In genomic region chr19:45340899-45341453, GRCh38 we compare ENCODE assay signal across 10 cellular contexts. TPM values are rescaled to one million over a fixed set of nuclear protein-coding genes. Genes with fewer than 3 reads are reported as not detected.
DNase-seq lines count a peak whose midpoint lies in the region; ATAC-seq and TF ChIP-seq lines count a peak whose summit lies in the region.
"Had no signal": no experiment of that assay in that cellular context is flagged by ENCODE, and none has a peak within 500 bp of the region (broad histone marks: within the 10 kb centered on the region; RNA-seq: fewer than 3 reads in every experiment).

No MANE protein-coding gene starts in this region.

- H3K36me3 Mint-ChIP-seq in activated T-cell treated with anti-CD3 and anti-CD28 coated beads, Interleukin-2, amount 50 U/mL, for 4 hours (ENCODE audit: insufficient read depth) = no peaks in the 10 kb centered on the region
- no peaks in the 10 kb centered on the region for H3K36me3 Mint-ChIP-seq in activated CD8-positive, alpha-beta T cell treated with anti-CD3 and anti-CD28 coated beads, Interleukin-2, amount 10 ng/mL, durations not matched to agents 7 days and 5 days (ENCODE audit: low read depth)

- H3K36me3 ChIP-seq in iPS-15b (ENCODE audit: control insufficient read depth, insufficient read depth, low read length) (no peaks in the 10 kb centered on the region), testis (ENCODE audit: low read depth, missing control alignments) (no peaks in the 10 kb centered on the region)

- H3K9me3 ChIP-seq in iPS-15b (ENCODE audit: control insufficient read depth, insufficient read depth, low read length) (no peaks in the 10 kb centered on the region), testis (no peaks in the 10 kb centered on the region)

- no peak for TF ChIP-seq CTCF in testis (IDR thresholded peaks at IDR 0.05)

- H3K27me3 ChIP-seq in iPS-15b (ENCODE audit: control insufficient read depth, insufficient read depth, low read length) (peaks cover 17% of the 10 kb centered on the region), testis (no peaks in the 10 kb centered on the region)

- CTCF ChIA-PET in activated CD8-positive, alpha-beta T cell treated with anti-CD3 and anti-CD28 coated beads, Interleukin-2, amount 10 ng/mL, durations not matched to agents 7 days and 5 days (lab: Charles Lee) = no interaction called here

- peak; percentile 20 to 30 for ATAC-seq in activated T-cell treated with anti-CD3 and anti-CD28 coated beads, Interleukin-2, amount 50 U/mL, for 4 hours
- peak; percentile 22 for ATAC-seq in activated CD8-positive, alpha-beta T cell treated with anti-CD3 and anti-CD28 coated beads, Interleukin-2, amount 10 ng/mL, durations not matched to agents 7 days and 5 days
- ATAC-seq in HG02642 (IDR thresholded peaks at IDR 0.05; ENCODE audit: poor library complexity, unreplicated experiment) (no peak), GM18868 (IDR thresholded peaks at IDR 0.05; ENCODE audit: unreplicated experiment) (no peak), GM18858 (IDR thresholded peaks at IDR 0.05; ENCODE audit: unreplicated experiment) (no peak)

- TF ChIP-seq POLR2A in testis (IDR thresholded peaks at IDR 0.05) = no peak

- 14 to 35% methylated on average over 8 to 23 of the region's 25 CpGs for WGBS in testis, 2 donors

- H3K4me1 ChIP-seq in iPS-15b (ENCODE audit: control insufficient read depth, insufficient read depth, low read length) (no peaks in the 10 kb centered on the region), testis (no peaks in the 10 kb centered on the region)

- H3K4me3 ChIP-seq in iPS-15b (ENCODE audit: low read depth, low read length) (peak overlapping the region; percentile 61), testis (peak overlapping the region; percentile 43)

- H3K4me1 Mint-ChIP-seq in activated T-cell treated with anti-CD3 and anti-CD28 coated beads, Interleukin-2, amount 50 U/mL, for 4 hours (ENCODE audit: low read depth) = peaks cover 4% of the 10 kb centered on the region
- peaks cover 10% of the 10 kb centered on the region for H3K4me1 Mint-ChIP-seq in activated CD8-positive, alpha-beta T cell treated with anti-CD3 and anti-CD28 coated beads, Interleukin-2, amount 10 ng/mL, durations not matched to agents 7 days and 5 days (ENCODE audit: low read depth)

- H3K9ac ChIP-seq in iPS-15b (ENCODE audit: low read depth, low read length) = no peak overlapping the region

- H3K4me3 Mint-ChIP-seq in activated T-cell treated with anti-CD3 and anti-CD28 coated beads, Interleukin-2, amount 50 U/mL, for 4 hours = no peak overlapping the region
- no peak overlapping the region for H3K4me3 Mint-ChIP-seq in activated CD8-positive, alpha-beta T cell treated with anti-CD3 and anti-CD28 coated beads, Interleukin-2, amount 10 ng/mL, durations not matched to agents 7 days and 5 days
- H3K4me3 Mint-ChIP-seq: neural crest cell had no signal

- H3K27ac Mint-ChIP-seq in activated CD8-positive, alpha-beta T cell treated with anti-CD3 and anti-CD28 coated beads, Interleukin-2, amount 10 ng/mL, durations not matched to agents 7 days and 5 days = no peak overlapping the region

- POLR2A ChIA-PET in activated CD8-positive, alpha-beta T cell treated with anti-CD3 and anti-CD28 coated beads, Interleukin-2, amount 10 ng/mL, durations not matched to agents 7 days and 5 days (lab: Charles Lee) = no interaction called here

- no peak for DNase-seq in activated T-cell treated with anti-CD3 and anti-CD28 coated beads, Interleukin-2, amount 50 U/mL, for 4 hours
- DNase-seq in activated T-cell treated with anti-CD3 and anti-CD28 coated beads, Interleukin-2, amount 50 U/mL, for 1 hour = no peak
- no peak for DNase-seq in activated CD8-positive, alpha-beta T cell treated with anti-CD3 and anti-CD28 coated beads, Interleukin-2, amount 10 ng/mL, durations not matched to agents 7 days and 5 days
- DNase-seq in testis = no peak

- H3K27ac ChIP-seq in testis = no peak overlapping the region

- H3K9me3 Mint-ChIP-seq in activated T-cell treated with anti-CD3 and anti-CD28 coated beads, Interleukin-2, amount 50 U/mL, for 4 hours = no peaks in the 10 kb centered on the region
- no peaks in the 10 kb centered on the region for H3K9me3 Mint-ChIP-seq in activated CD8-positive, alpha-beta T cell treated with anti-CD3 and anti-CD28 coated beads, Interleukin-2, amount 10 ng/mL, durations not matched to agents 7 days and 5 days (ENCODE audit: insufficient read depth)
- H3K9me3 Mint-ChIP-seq: neural crest cell had no signal

- intact Hi-C loops in testis (cut with DNase I; ENCODE audit: low total_unique reads) = no loop called here

- H3K27me3 Mint-ChIP-seq in activated T-cell treated with anti-CD3 and anti-CD28 coated beads, Interleukin-2, amount 50 U/mL, for 4 hours (ENCODE audit: low read depth) = peaks cover 35% of the 10 kb centered on the region
- peaks cover 16% of the 10 kb centered on the region for H3K27me3 Mint-ChIP-seq in activated CD8-positive, alpha-beta T cell treated with anti-CD3 and anti-CD28 coated beads, Interleukin-2, amount 10 ng/mL, durations not matched to agents 7 days and 5 days (ENCODE audit: low read depth)

RNA-seq across cellular contexts. Expression of gene KLC3, which starts 0.4 kb away (rescaled TPM):
- not detected for total RNA-seq in activated T-cell treated with anti-CD3 and anti-CD28 coated beads, Interleukin-2, amount 50 U/mL, for 4 hours
- total RNA-seq in activated CD8-positive, alpha-beta T cell treated with anti-CD3 and anti-CD28 coated beads, Interleukin-2, amount 10 ng/mL, durations not matched to agents 7 days and 5 days = not detected
- total RNA-seq in testis = 10 to 100 TPM in 1 of 2 donors, 1 to 10 TPM in 1; 5.9 to 13.7 TPM
- 6.4 TPM for polyA plus RNA-seq in testis (ENCODE audit: insufficient read depth, low read depth, low replicate concordance)
- total RNA-seq: neural crest cell had no signal

RNA-seq across cellular contexts. Expression of gene CKM, which starts 18.3 kb away (rescaled TPM):
- not detected for total RNA-seq in activated T-cell treated with anti-CD3 and anti-CD28 coated beads, Interleukin-2, amount 50 U/mL, for 4 hours
- not detected for total RNA-seq in activated CD8-positive, alpha-beta T cell treated with anti-CD3 and anti-CD28 coated beads, Interleukin-2, amount 10 ng/mL, durations not matched to agents 7 days and 5 days
- 10 to 100 TPM; 16.5 to 22.4 TPM for total RNA-seq in testis
- 61.1 TPM for polyA plus RNA-seq in testis (ENCODE audit: insufficient read depth, low read depth, low replicate concordance)
- total RNA-seq: chondrocyte, neural crest cell had no signal

RNA-seq across cellular contexts. Expression of gene ERCC2, which starts 29.4 kb away (rescaled TPM):
- total RNA-seq in activated T-cell treated with anti-CD3 and anti-CD28 coated beads, Interleukin-2, amount 50 U/mL, for 4 hours = 10 to 100 TPM; 22.2 to 23.8 (median 23.8) TPM
- 10 to 100 TPM; 23.7 to 24.4 TPM for total RNA-seq in activated CD8-positive, alpha-beta T cell treated with anti-CD3 and anti-CD28 coated beads, Interleukin-2, amount 10 ng/mL, durations not matched to agents 7 days and 5 days
- 10 to 100 TPM; 46.4 to 49.8 TPM for total RNA-seq in testis
- 37.5 TPM for polyA plus RNA-seq in testis (ENCODE audit: insufficient read depth, low read depth, low replicate concordance)

Comparison
In these comparisons a context has a peak if more than half of its experiments do, and no peak if none do; other contexts are left out.
1. ATAC-seq: peak in activated T-cell treated with anti-CD3 and anti-CD28 coated beads, Interleukin-2, amount 50 U/mL, for 4 hours (2 of 2) and activated CD8-positive, alpha-beta T cell treated with anti-CD3 and anti-CD28 coated beads, Interleukin-2, amount 10 ng/mL, durations not matched to agents 7 days and 5 days (single experiment); none in HG02642 (single experiment), GM18868 (single experiment) and GM18858 (single experiment).
2. RNA of gene KLC3, which starts 0.4 kb away (total RNA-seq): 5.9 to 13.7 TPM in testis; not detected in activated T-cell treated with anti-CD3 and anti-CD28 coated beads, Interleukin-2, amount 50 U/mL, for 4 hours and not detected in activated CD8-positive, alpha-beta T cell treated with anti-CD3 and anti-CD28 coated beads, Interleukin-2, amount 10 ng/mL, durations not matched to agents 7 days and 5 days; every median in the first group is over 4 times any median in the second.
3. RNA of gene CKM, which starts 18.3 kb away (total RNA-seq): 16.5 to 22.4 TPM in testis; not detected in activated T-cell treated with anti-CD3 and anti-CD28 coated beads, Interleukin-2, amount 50 U/mL, for 4 hours and not detected in activated CD8-positive, alpha-beta T cell treated with anti-CD3 and anti-CD28 coated beads, Interleukin-2, amount 10 ng/mL, durations not matched to agents 7 days and 5 days; every median in the first group is over 10 times any median in the second.